ENCODE assay signal across 14 cellular contexts in the genomic region with DNA sequence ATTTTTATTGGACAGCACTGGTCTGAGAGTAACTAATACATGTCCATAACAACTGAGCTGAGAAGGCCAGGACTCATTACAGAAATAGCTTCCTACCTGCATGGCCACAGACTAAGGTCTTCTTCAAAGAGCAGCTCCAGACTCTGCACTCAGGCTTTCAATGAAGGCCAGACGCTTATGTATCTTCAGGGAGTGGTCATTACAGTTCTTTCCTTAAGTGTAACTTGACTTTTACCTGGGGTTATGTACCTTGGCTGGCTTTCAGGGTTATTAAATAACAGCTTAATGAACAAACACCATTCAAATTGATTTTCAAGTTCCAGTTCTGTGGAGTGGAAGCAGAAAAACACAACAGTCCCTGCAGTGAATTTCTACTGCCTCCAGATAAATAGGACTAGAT.
"Had no signal": no experiment of that assay in that cellular context is flagged by ENCODE, and none has a peak within 500 bp of the region (broad histone marks: within the 10 kb centered on the region; RNA-seq: fewer than 3 reads in every experiment).

No MANE protein-coding gene starts in this region.

- H3K27ac ChIP-seq: cardiac muscle cell, tibial artery had no signal

- H3K9me3 ChIP-seq: tibial artery had no signal

- H3K36me3 ChIP-seq: cardiac muscle cell, tibial artery had no signal

- H3K4me1 ChIP-seq: tibial artery had no signal

- H3K4me3 ChIP-seq: cardiac muscle cell, tibial artery had no signal

- H3K27me3 ChIP-seq: cardiac muscle cell, tibial artery had no signal

- DNase-seq: activated B cell treated with CpG ODN at 0.5 μM for 24 hours; activated CD4-positive, alpha-beta memory T cell treated with anti-CD3 and anti-CD28 coated beads for 36 hours; activated CD4-positive, alpha-beta T cell treated with anti-CD3 and anti-CD28 coated beads for 4 hours; activated gamma-delta T cell treated with Interleukin-2 at 50 U/mL for 16 hours; activated T-cell treated with anti-CD3 and anti-CD28 coated beads for 4 hours; effector CD8-positive, alpha-beta T cell; foreskin fibroblast; nucleus accumbens; posterior cingulate gyrus; stimulated activated CD4-positive, alpha-beta T cell treated with anti-CD3 and anti-CD28 coated beads, Interleukin-2, amount 100 ng/mL, for 24 hours; stimulated activated naive CD4-positive, alpha-beta T cell treated with Interleukin-2 at 50 U/mL for 16 hours; substantia nigra; tibial artery had no signal
